ENCODE assay signal across 15 cellular contexts in the genomic region with DNA sequence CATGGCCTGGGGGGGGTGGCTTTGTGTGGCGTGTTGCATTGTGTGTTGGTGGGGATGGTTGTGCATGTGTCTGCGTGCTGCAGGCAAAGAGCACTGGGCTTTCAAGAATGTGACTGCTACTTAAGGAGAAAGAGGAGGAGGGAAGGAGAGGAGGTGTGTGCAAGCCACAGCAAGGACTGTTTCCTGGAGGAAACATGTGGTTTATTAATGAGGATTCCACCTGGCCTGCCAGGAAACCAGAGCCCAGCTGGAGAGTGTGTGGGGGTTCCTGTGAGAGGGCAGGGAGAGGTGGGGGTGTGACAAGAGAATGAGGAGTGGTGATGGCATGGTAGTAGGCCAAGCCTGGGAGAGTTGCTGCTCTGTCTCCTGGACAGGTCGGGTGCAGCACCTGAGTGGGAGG.
A peak's percentile ranks its signal among the peaks of the same experiment; 100 is the strongest.
DNase-seq lines count a peak whose midpoint lies in the region; ATAC-seq and TF ChIP-seq lines count a peak whose summit lies in the region.
"Had no signal": no experiment of that assay in that cellular context is flagged by ENCODE, and none has a peak within 500 bp of the region (broad histone marks: within the 10 kb centered on the region; RNA-seq: fewer than 3 reads in every experiment).

No MANE protein-coding gene starts in this region.

- POLR2A ChIA-PET in CD4-positive, alpha-beta T cell (lab: Charles Lee): no interaction called here

- CTCF ChIA-PET in CD4-positive, alpha-beta T cell (lab: Charles Lee): no interaction called here

- no peaks in the 10 kb centered on the region for H3K36me3 ChIP-seq in lung (ENCODE audit: control insufficient read depth in 2 of 2, insufficient read depth in 2 of 2, low read length in 2 of 2)

- H3K36me3 Mint-ChIP-seq in CD4-positive, alpha-beta T cell (ENCODE audit: low read depth): no peaks in the 10 kb centered on the region
- no peaks in the 10 kb centered on the region for H3K36me3 Mint-ChIP-seq in activated CD4-positive, alpha-beta T cell treated with anti-CD3 and anti-CD28 coated beads, Interleukin-2, amount 10 ng/mL, durations not matched to agents 24 days and 14 days (ENCODE audit: low read depth)
- H3K36me3 Mint-ChIP-seq: memory B cell had no signal

- no peak overlapping the region for H3K4me3 ChIP-seq in lung
- H3K4me3 ChIP-seq: SK-N-MC had no signal

- intact Hi-C loops in CD4-positive, alpha-beta T cell (cut with DNase I, micrococcal nuclease): no loop called here
- intact Hi-C loops in activated CD4-positive, alpha-beta T cell treated with anti-CD3 and anti-CD28 coated beads, Interleukin-2, amount 10 ng/mL, durations not matched to agents 24 days and 14 days (cut with micrococcal nuclease): no loop called here

- ATAC-seq in stimulated activated naive CD8-positive, alpha-beta T cell treated with anti-CD3 and anti-CD28 coated beads, Interleukin-15, amount 100 ng/mL, for 72 hours: no peak
- ATAC-seq in stimulated activated naive CD8-positive, alpha-beta T cell treated with anti-CD3 and anti-CD28 coated beads, Interleukin-15, Interleukin-2, amounts not matched to agents 100 U/mL and 50 U/mL, for 24 hours: no peak
- no peak for ATAC-seq in lung (ENCODE audit: insufficient read depth, low FRiP score)
- ATAC-seq in CD4-positive, alpha-beta T cell (ENCODE audit: poor library complexity): no peak
- ATAC-seq: activated CD4-positive, CD25-positive, alpha-beta regulatory T cell treated with anti-CD3 and anti-CD28 coated beads, Interleukin-2, amount 50 U/mL, for 24 hours had no signal

- peak overlapping the region; percentile 9 to 78 for H3K27ac Mint-ChIP-seq in stimulated activated naive CD8-positive, alpha-beta T cell treated with anti-CD3 and anti-CD28 coated beads, Interleukin-15, amount 100 ng/mL, for 72 hours
- no peak overlapping the region for H3K27ac Mint-ChIP-seq in CD4-positive, alpha-beta T cell
- H3K27ac Mint-ChIP-seq in activated CD4-positive, alpha-beta T cell treated with anti-CD3 and anti-CD28 coated beads, Interleukin-2, amount 10 ng/mL, durations not matched to agents 24 days and 14 days: no peak overlapping the region
- H3K27ac Mint-ChIP-seq: activated T-cell treated with anti-CD3 and anti-CD28 coated beads, Interleukin-2, amount 50 U/mL, for 24 hours; memory B cell had no signal

- DNase-seq in stimulated activated naive CD8-positive, alpha-beta T cell treated with anti-CD3 and anti-CD28 coated beads, Interleukin-15, amount 100 ng/mL, for 72 hours: no peak
- no peak for DNase-seq in stimulated activated naive CD8-positive, alpha-beta T cell treated with anti-CD3 and anti-CD28 coated beads, Interleukin-15, Interleukin-2, amounts not matched to agents 100 U/mL and 50 U/mL, for 24 hours
- DNase-seq in dermis blood vessel endothelial cell (peak; percentile 90), lung (ENCODE audit: low spot score) (no peak), D341Med (ENCODE audit: low spot score) (no peak)
- DNase-seq in activated CD4-positive, alpha-beta T cell treated with anti-CD3 and anti-CD28 coated beads, Interleukin-2, amount 50 U/mL, for 48 hours: no peak
- no peak for DNase-seq in CD4-positive, alpha-beta T cell
- DNase-seq in activated CD4-positive, alpha-beta T cell treated with anti-CD3 and anti-CD28 coated beads, Interleukin-2, amount 10 ng/mL, durations not matched to agents 24 days and 14 days: no peak
- DNase-seq: activated T-cell treated with anti-CD3 and anti-CD28 coated beads, Interleukin-2, amount 50 U/mL, for 24 hours; effector CD8-positive, alpha-beta T cell; Karpas-422; NCI-H2081 treated with DMSO at 0.1 percent for 48 hours had no signal

- no peak for TF ChIP-seq CTCF in lung (IDR thresholded peaks at IDR 0.05; ENCODE audit: control extremely low read depth, extremely low read depth)
- no peak for TF ChIP-seq CTCF in CD4-positive, alpha-beta T cell (IDR thresholded peaks at IDR 0.05)

- H3K27ac ChIP-seq in lung (ENCODE audit: low read depth in 1 of 2, low read length in 1 of 2): peak overlapping the region; percentile 17 to 22
- no peak overlapping the region for H3K27ac ChIP-seq in CD4-positive, alpha-beta T cell (ENCODE audit: low read depth, low read length)
- H3K27ac ChIP-seq: SK-N-MC had no signal

- H3K4me1 ChIP-seq in lung (ENCODE audit: control insufficient read depth in 2 of 2, insufficient read depth in 2 of 2, low read length in 2 of 2): peaks cover 16 to 17% of the 10 kb centered on the region in 2 donors

- 7 to 54% methylated on average over 3 of the region's 3 CpGs for WGBS in lung, 2 donors

- no peaks in the 10 kb centered on the region for H3K9me3 Mint-ChIP-seq in stimulated activated naive CD8-positive, alpha-beta T cell treated with anti-CD3 and anti-CD28 coated beads, Interleukin-15, amount 100 ng/mL, for 72 hours
- H3K9me3 Mint-ChIP-seq in CD4-positive, alpha-beta T cell: no peaks in the 10 kb centered on the region
- no peaks in the 10 kb centered on the region for H3K9me3 Mint-ChIP-seq in activated CD4-positive, alpha-beta T cell treated with anti-CD3 and anti-CD28 coated beads, Interleukin-2, amount 10 ng/mL, durations not matched to agents 24 days and 14 days
- H3K9me3 Mint-ChIP-seq: activated T-cell treated with anti-CD3 and anti-CD28 coated beads, Interleukin-2, amount 50 U/mL, for 24 hours; memory B cell had no signal

- H3K4me3 Mint-ChIP-seq in stimulated activated naive CD8-positive, alpha-beta T cell treated with anti-CD3 and anti-CD28 coated beads, Interleukin-15, amount 100 ng/mL, for 72 hours: no peak overlapping the region
- H3K4me3 Mint-ChIP-seq in CD4-positive, alpha-beta T cell: no peak overlapping the region
- no peak overlapping the region for H3K4me3 Mint-ChIP-seq in activated CD4-positive, alpha-beta T cell treated with anti-CD3 and anti-CD28 coated beads, Interleukin-2, amount 10 ng/mL, durations not matched to agents 24 days and 14 days
- H3K4me3 Mint-ChIP-seq: activated T-cell treated with anti-CD3 and anti-CD28 coated beads, Interleukin-2, amount 50 U/mL, for 24 hours; memory B cell had no signal

- no peaks in the 10 kb centered on the region for H3K27me3 ChIP-seq in lung (ENCODE audit: control insufficient read depth, insufficient read depth)
- peaks cover 5% of the 10 kb centered on the region for H3K27me3 ChIP-seq in CD4-positive, alpha-beta T cell (ENCODE audit: control insufficient read depth, insufficient read depth, low read length)

- no peaks in the 10 kb centered on the region for H3K4me1 Mint-ChIP-seq in stimulated activated naive CD8-positive, alpha-beta T cell treated with anti-CD3 and anti-CD28 coated beads, Interleukin-15, amount 100 ng/mL, for 72 hours
- H3K4me1 Mint-ChIP-seq in CD4-positive, alpha-beta T cell (ENCODE audit: low read depth): no peaks in the 10 kb centered on the region
- H3K4me1 Mint-ChIP-seq in activated CD4-positive, alpha-beta T cell treated with anti-CD3 and anti-CD28 coated beads, Interleukin-2, amount 10 ng/mL, durations not matched to agents 24 days and 14 days: no peaks in the 10 kb centered on the region
- H3K4me1 Mint-ChIP-seq: memory B cell had no signal

- no peaks in the 10 kb centered on the region for H3K9me3 ChIP-seq in lung (ENCODE audit: control insufficient read depth in 2 of 2, insufficient read depth in 1 of 2, low read length in 1 of 2)
- no peaks in the 10 kb centered on the region for H3K9me3 ChIP-seq in CD4-positive, alpha-beta T cell (ENCODE audit: control insufficient read depth, low read length)

- H3K27me3 Mint-ChIP-seq in stimulated activated naive CD8-positive, alpha-beta T cell treated with anti-CD3 and anti-CD28 coated beads, Interleukin-15, amount 100 ng/mL, for 72 hours: peaks cover 33% of the 10 kb centered on the region
- peaks cover 46% of the 10 kb centered on the region for H3K27me3 Mint-ChIP-seq in CD4-positive, alpha-beta T cell
- peaks cover 13% of the 10 kb centered on the region for H3K27me3 Mint-ChIP-seq in activated CD4-positive, alpha-beta T cell treated with anti-CD3 and anti-CD28 coated beads, Interleukin-2, amount 10 ng/mL, durations not matched to agents 24 days and 14 days

Comparison
In these comparisons a context has a peak if more than half of its experiments do, and no peak if none do; other contexts are left out.
1. H3K27ac Mint-ChIP-seq: peak in stimulated activated naive CD8-positive, alpha-beta T cell treated with anti-CD3 and anti-CD28 coated beads, Interleukin-15, amount 100 ng/mL, for 72 hours (2 of 2); none in CD4-positive, alpha-beta T cell (single experiment) and activated CD4-positive, alpha-beta T cell treated with anti-CD3 and anti-CD28 coated beads, Interleukin-2, amount 10 ng/mL, durations not matched to agents 24 days and 14 days (single experiment).